ENCODE assay signal across 8 cellular contexts in the genomic region with DNA sequence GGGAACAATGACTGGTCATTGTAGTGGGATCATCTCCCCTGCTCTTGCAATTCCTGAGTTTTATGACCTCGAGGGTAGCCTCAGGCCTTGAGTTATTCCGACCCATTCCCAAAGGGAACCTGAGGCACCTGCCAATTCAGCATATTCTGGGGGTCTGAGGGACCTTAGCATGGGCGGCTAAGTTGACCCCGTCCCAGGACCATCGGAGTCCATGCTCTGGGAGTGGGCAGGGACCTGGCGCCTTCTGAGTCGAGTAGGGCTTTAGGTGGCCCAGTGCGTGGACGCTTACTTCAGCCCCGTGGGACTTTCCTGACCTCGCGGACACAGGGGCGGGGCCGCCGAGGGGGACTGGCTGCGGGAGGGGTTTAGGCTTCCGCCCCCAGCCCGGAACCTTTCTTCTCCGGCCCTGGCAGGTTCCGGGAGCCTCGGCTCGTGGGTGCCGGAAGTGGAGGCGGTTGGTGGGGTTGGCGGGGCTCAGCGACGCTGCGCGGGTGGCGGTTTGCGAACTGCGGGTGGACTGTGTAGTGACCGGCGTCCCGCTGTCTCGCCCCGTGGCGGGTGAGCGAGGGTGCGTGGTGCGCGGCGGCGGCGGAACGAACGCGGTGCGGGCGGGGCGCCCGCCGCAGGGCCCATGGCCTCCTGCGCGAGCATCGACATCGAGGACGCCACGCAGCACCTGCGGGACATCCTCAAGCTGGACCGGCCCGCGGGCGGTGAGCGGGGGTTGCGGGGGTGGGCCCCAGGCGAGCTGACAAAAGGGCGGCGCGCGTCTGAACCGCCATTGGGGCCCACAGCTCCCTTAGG. TPM values are rescaled to one million over a fixed set of nuclear protein-coding genes. Genes with fewer than 3 reads are reported as not detected.
DNase-seq lines count a peak whose midpoint lies in the region; ATAC-seq and TF ChIP-seq lines count a peak whose summit lies in the region.

A gene with protein sequence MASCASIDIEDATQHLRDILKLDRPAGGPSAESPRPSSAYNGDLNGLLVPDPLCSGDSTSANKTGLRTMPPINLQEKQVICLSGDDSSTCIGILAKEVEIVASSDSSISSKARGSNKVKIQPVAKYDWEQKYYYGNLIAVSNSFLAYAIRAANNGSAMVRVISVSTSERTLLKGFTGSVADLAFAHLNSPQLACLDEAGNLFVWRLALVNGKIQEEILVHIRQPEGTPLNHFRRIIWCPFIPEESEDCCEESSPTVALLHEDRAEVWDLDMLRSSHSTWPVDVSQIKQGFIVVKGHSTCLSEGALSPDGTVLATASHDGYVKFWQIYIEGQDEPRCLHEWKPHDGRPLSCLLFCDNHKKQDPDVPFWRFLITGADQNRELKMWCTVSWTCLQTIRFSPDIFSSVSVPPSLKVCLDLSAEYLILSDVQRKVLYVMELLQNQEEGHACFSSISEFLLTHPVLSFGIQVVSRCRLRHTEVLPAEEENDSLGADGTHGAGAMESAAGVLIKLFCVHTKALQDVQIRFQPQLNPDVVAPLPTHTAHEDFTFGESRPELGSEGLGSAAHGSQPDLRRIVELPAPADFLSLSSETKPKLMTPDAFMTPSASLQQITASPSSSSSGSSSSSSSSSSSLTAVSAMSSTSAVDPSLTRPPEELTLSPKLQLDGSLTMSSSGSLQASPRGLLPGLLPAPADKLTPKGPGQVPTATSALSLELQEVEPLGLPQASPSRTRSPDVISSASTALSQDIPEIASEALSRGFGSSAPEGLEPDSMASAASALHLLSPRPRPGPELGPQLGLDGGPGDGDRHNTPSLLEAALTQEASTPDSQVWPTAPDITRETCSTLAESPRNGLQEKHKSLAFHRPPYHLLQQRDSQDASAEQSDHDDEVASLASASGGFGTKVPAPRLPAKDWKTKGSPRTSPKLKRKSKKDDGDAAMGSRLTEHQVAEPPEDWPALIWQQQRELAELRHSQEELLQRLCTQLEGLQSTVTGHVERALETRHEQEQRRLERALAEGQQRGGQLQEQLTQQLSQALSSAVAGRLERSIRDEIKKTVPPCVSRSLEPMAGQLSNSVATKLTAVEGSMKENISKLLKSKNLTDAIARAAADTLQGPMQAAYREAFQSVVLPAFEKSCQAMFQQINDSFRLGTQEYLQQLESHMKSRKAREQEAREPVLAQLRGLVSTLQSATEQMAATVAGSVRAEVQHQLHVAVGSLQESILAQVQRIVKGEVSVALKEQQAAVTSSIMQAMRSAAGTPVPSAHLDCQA (N-terminal part only) (plus strand): TSS at position 422 of the 804 bp plus-strand sequence. CDS start 210 bp downstream, at position 632.

- H3K27ac Mint-ChIP-seq in T-helper 1 cell treated with Interleukin-12 subunit alpha and Interleukin-12 subunit beta and Interleukin-4 antibody, amounts not matched to agents 30 μg/mL and 1 μg/mL, for 36 hours, result peak within 1 kb of the TSS; percentile 93
- H3K27ac Mint-ChIP-seq in progenitor cell of endocrine pancreas, result peak within 1 kb of the TSS; percentile 93

- H2AFZ ChIP-seq in Karpas-422 (ENCODE audit: low read length), result peak within 1 kb of the TSS; percentile 41; the same call in 1 of the 2 replicates

- TF ChIP-seq POLR2A in upper lobe of left lung (IDR thresholded peaks at IDR 0.05), result peak in 2 of 4 donors; percentile 69 to 78

- peaks cover 16% of the 10 kb centered on the region; the same call in 1 of the 2 replicates for H4K20me1 ChIP-seq in Karpas-422 (ENCODE audit: insufficient read depth, low read depth, low read length)

- no peaks in the 10 kb centered on the region for H3K27me3 Mint-ChIP-seq in T-helper 1 cell treated with Interleukin-12 subunit alpha and Interleukin-12 subunit beta and Interleukin-4 antibody, amounts not matched to agents 30 μg/mL and 1 μg/mL, for 36 hours (ENCODE audit: low read depth)
- H3K27me3 Mint-ChIP-seq in progenitor cell of endocrine pancreas, result no peaks in the 10 kb centered on the region

- TF ChIP-seq CTCF in progenitor cell of endocrine pancreas (IDR thresholded peaks at IDR 0.05; ENCODE audit: unreplicated experiment), result no peak
- peak in 1 of 6 experiments; percentile 34 for TF ChIP-seq CTCF in upper lobe of left lung (IDR thresholded peaks at IDR 0.05)

- peak in 1 of 4 donors; percentile 33 for TF ChIP-seq EP300 in upper lobe of left lung (IDR thresholded peaks at IDR 0.05)

- H3K9me3 ChIP-seq in Karpas-422 (ENCODE audit: low read length) (no peaks in the 10 kb centered on the region), upper lobe of left lung (no peaks in the 10 kb centered on the region)

- intact Hi-C loops in left cardiac atrium (cut with DNase I), result loop anchor here in 1 of 2 donors (2.0 kb wide), 1 partner anchor 28 kb away; no protein-coding TSS in a partner anchor

- H3K4me3 Mint-ChIP-seq in T-helper 1 cell treated with Interleukin-12 subunit alpha and Interleukin-12 subunit beta and Interleukin-4 antibody, amounts not matched to agents 30 μg/mL and 1 μg/mL, for 36 hours, result peak within 1 kb of the TSS; percentile 83
- peak within 1 kb of the TSS; percentile 91 for H3K4me3 Mint-ChIP-seq in progenitor cell of endocrine pancreas (ENCODE audit: low read depth)

- H3K4me1 Mint-ChIP-seq in T-helper 1 cell treated with Interleukin-12 subunit alpha and Interleukin-12 subunit beta and Interleukin-4 antibody, amounts not matched to agents 30 μg/mL and 1 μg/mL, for 36 hours (ENCODE audit: low read depth), result peaks cover 31% of the 10 kb centered on the region
- H3K4me1 Mint-ChIP-seq in progenitor cell of endocrine pancreas (ENCODE audit: low read depth), result peaks cover 23% of the 10 kb centered on the region

- H3K27ac ChIP-seq in Karpas-422 (ENCODE audit: low read length) (peak within 1 kb of the TSS; percentile 47; the same call in 1 of the 2 replicates), upper lobe of left lung (peak within 1 kb of the TSS; percentile 80 to 88 (median 84))

- H3K27me3 ChIP-seq in Karpas-422 (ENCODE audit: low read length) (no peaks in the 10 kb centered on the region), upper lobe of left lung (no peaks in the 10 kb centered on the region)

- H3K4me3 ChIP-seq in Karpas-422 (ENCODE audit: low read length) (peak within 1 kb of the TSS; percentile 74), upper lobe of left lung (peak within 1 kb of the TSS; percentile 58 to 96 (median 77))

- peaks cover 28% of the 10 kb centered on the region; the same call in 1 of the 2 replicates for H3K36me3 ChIP-seq in Karpas-422 (ENCODE audit: insufficient read depth, low read length)
- peaks cover 6 to 59% (median 42%) of the 10 kb centered on the region in 4 donors for H3K36me3 ChIP-seq in upper lobe of left lung

- H3K4me1 ChIP-seq in Karpas-422 (ENCODE audit: low read length) (peaks cover 24% of the 10 kb centered on the region), upper lobe of left lung (peaks cover 21 to 34% (median 25%) of the 10 kb centered on the region in 4 donors)

- 2 to 7% methylated on average over 10 to 27 of the region's 72 CpGs for WGBS in upper lobe of left lung, 2 donors

- peak; percentile 68 for ATAC-seq in GM21723 (IDR thresholded peaks at IDR 0.05; ENCODE audit: unreplicated experiment)
- ATAC-seq in left cardiac atrium, result peak; percentile 93 to 95
- ATAC-seq in upper lobe of left lung (ENCODE audit: low FRiP score in 2 of 2), result peak; percentile 87 to 95

- DNase-seq in ELF-1 (ENCODE audit: low read depth, low spot score) (peak; percentile 81), Karpas-422 (peak; percentile 94), amniotic stem cell (lab: John Stamatoyannopoulos, UW) (peak; percentile 61), left cardiac atrium (peak; percentile 88), progenitor cell of endocrine pancreas (ENCODE audit: low spot score, unreplicated experiment) (peak; percentile 56), upper lobe of left lung (peak; percentile 88 to 97)

- no peaks in the 10 kb centered on the region for H3K9me3 Mint-ChIP-seq in T-helper 1 cell treated with Interleukin-12 subunit alpha and Interleukin-12 subunit beta and Interleukin-4 antibody, amounts not matched to agents 30 μg/mL and 1 μg/mL, for 36 hours
- no peaks in the 10 kb centered on the region for H3K9me3 Mint-ChIP-seq in progenitor cell of endocrine pancreas (ENCODE audit: low read depth)

- H3K4me2 ChIP-seq in Karpas-422 (ENCODE audit: low read depth, low read length, poor library complexity, severe bottlenecking), result peak within 1 kb of the TSS; percentile 75

- H3K9ac ChIP-seq in Karpas-422 (ENCODE audit: low read length), result peak within 1 kb of the TSS; percentile 91

- H3K9me2 ChIP-seq in Karpas-422 (replicated peaks; ENCODE audit: insufficient read depth, low read length), result no peaks in the 10 kb centered on the region

- peaks cover 25% of the 10 kb centered on the region for H3K36me3 Mint-ChIP-seq in T-helper 1 cell treated with Interleukin-12 subunit alpha and Interleukin-12 subunit beta and Interleukin-4 antibody, amounts not matched to agents 30 μg/mL and 1 μg/mL, for 36 hours (ENCODE audit: low read depth)
- H3K36me3 Mint-ChIP-seq in progenitor cell of endocrine pancreas (ENCODE audit: insufficient read depth), result peaks cover 7% of the 10 kb centered on the region

- peaks cover 38% of the 10 kb centered on the region for H3K79me2 ChIP-seq in Karpas-422 (ENCODE audit: low read length)

RNA-seq across cellular contexts. Expression of the gene that starts here (rescaled TPM):
- total RNA-seq in Karpas-422 (2014; rRNA removed; shearing (Covaris generic); ENCODE audit: low replicate concordance), result 46.4 and 52.1 TPM in 2 replicates
- total RNA-seq in left cardiac atrium (10 to 100 TPM; 23.3 to 31.5 TPM), progenitor cell of endocrine pancreas (96.8 and 110 TPM in 2 replicates), upper lobe of left lung (100 to 1,000 TPM in 1 of 6 donors, 10 to 100 TPM in 5; 41.6 to 101 (median 65.0) TPM)

Comparison
In these comparisons a context has a peak if more than half of its experiments do, and no peak if none do; other contexts are left out.
1. Peak in every context shown above with its lines: DNase-seq, ATAC-seq, H3K4me3 ChIP-seq and H3K27ac ChIP-seq.